Comparison of ENCODE assay signal across 16 cellular contexts in genomic region chr2:7725850-7726242, GRCh38.
DNase-seq lines count a peak whose midpoint lies in the region; ATAC-seq and TF ChIP-seq lines count a peak whose summit lies in the region.
"Had no signal": no experiment of that assay in that cellular context is flagged by ENCODE, and none has a peak within 500 bp of the region (broad histone marks: within the 10 kb centered on the region; RNA-seq: fewer than 3 reads in every experiment).

No MANE protein-coding gene starts in this region.

- peak overlapping the region; percentile 15; the same call in 1 of the 2 replicates for H2AFZ ChIP-seq in OCI-LY7 (ENCODE audit: low read length)

- peak overlapping the region; percentile 94 for H3K4me3 Mint-ChIP-seq in T-helper 1 cell treated with Interleukin-12 subunit alpha and Interleukin-12 subunit beta and Interleukin-4 antibody, amounts not matched to agents 30 μg/mL and 1 μg/mL, for 36 hours
- peak overlapping the region; percentile 93 for H3K4me3 Mint-ChIP-seq in natural killer cell treated with Interleukin-12 subunit alpha and Interleukin-12 subunit beta and Interleukin-15 and Interleukin-18, amount 100 ng/mL, for 72 hours
- H3K4me3 Mint-ChIP-seq: H9, memory B cell had no signal

- TF ChIP-seq CTCF in OCI-LY7 (conservative IDR thresholded peaks at IDR 0.05; ENCODE audit: low read length) = no peak

- peaks cover 66% of the 10 kb centered on the region for H3K4me1 Mint-ChIP-seq in T-helper 1 cell treated with Interleukin-12 subunit alpha and Interleukin-12 subunit beta and Interleukin-4 antibody, amounts not matched to agents 30 μg/mL and 1 μg/mL, for 36 hours (ENCODE audit: low read depth)
- H3K4me1 Mint-ChIP-seq in natural killer cell treated with Interleukin-12 subunit alpha and Interleukin-12 subunit beta and Interleukin-15 and Interleukin-18, amount 100 ng/mL, for 72 hours (ENCODE audit: low read depth in 2 of 2) = peaks cover 74 to 85% of the 10 kb centered on the region in 2 donors
- H3K4me1 Mint-ChIP-seq: memory B cell had no signal

- CTCF ChIA-PET in OCI-LY7 (lab: Charles Lee; ENCODE audit: unreplicated experiment) = interaction anchor here (1.3 kb wide), 1 partner anchor 8 kb away, joined by 4 read pairs; no protein-coding TSS in a partner anchor

- peaks cover 64% of the 10 kb centered on the region for H3K36me3 Mint-ChIP-seq in T-helper 1 cell treated with Interleukin-12 subunit alpha and Interleukin-12 subunit beta and Interleukin-4 antibody, amounts not matched to agents 30 μg/mL and 1 μg/mL, for 36 hours (ENCODE audit: low read depth)
- peaks cover 66% of the 10 kb centered on the region for H3K36me3 Mint-ChIP-seq in natural killer cell treated with Interleukin-12 subunit alpha and Interleukin-12 subunit beta and Interleukin-15 and Interleukin-18, amount 100 ng/mL, for 72 hours
- H3K36me3 Mint-ChIP-seq: memory B cell had no signal

- no peak overlapping the region for H3K4me3 ChIP-seq in OCI-LY7 (ENCODE audit: low read depth, low read length, poor library complexity, severe bottlenecking)

- no peaks in the 10 kb centered on the region for H4K20me1 ChIP-seq in OCI-LY7 (ENCODE audit: insufficient read depth, low read length)

- H3K9me3 ChIP-seq in OCI-LY7 (ENCODE audit: low read length) = no peaks in the 10 kb centered on the region
- H3K9me3 ChIP-seq: transverse colon had no signal

- H3K9me2 ChIP-seq in OCI-LY7 (ENCODE audit: insufficient read depth, low read length) = no peaks in the 10 kb centered on the region

- H3K79me2 ChIP-seq in OCI-LY7 (ENCODE audit: insufficient read depth, low read depth, low read length) = no peaks in the 10 kb centered on the region

- no peaks in the 10 kb centered on the region for H3K27me3 Mint-ChIP-seq in T-helper 1 cell treated with Interleukin-12 subunit alpha and Interleukin-12 subunit beta and Interleukin-4 antibody, amounts not matched to agents 30 μg/mL and 1 μg/mL, for 36 hours (ENCODE audit: low read depth)
- H3K27me3 Mint-ChIP-seq in natural killer cell treated with Interleukin-12 subunit alpha and Interleukin-12 subunit beta and Interleukin-15 and Interleukin-18, amount 100 ng/mL, for 72 hours = no peaks in the 10 kb centered on the region

- intact Hi-C loops in OCI-LY7 (cut with micrococcal nuclease; ENCODE audit: unreplicated experiment) = no loop called here

- POLR2A ChIA-PET in OCI-LY7 (lab: Charles Lee) = interaction anchor here (1.1 kb wide), 1 partner anchor 18 kb away, joined by 3 read pairs; no protein-coding TSS in a partner anchor

- H3K9me3 Mint-ChIP-seq in T-helper 1 cell treated with Interleukin-12 subunit alpha and Interleukin-12 subunit beta and Interleukin-4 antibody, amounts not matched to agents 30 μg/mL and 1 μg/mL, for 36 hours = no peaks in the 10 kb centered on the region
- no peaks in the 10 kb centered on the region for H3K9me3 Mint-ChIP-seq in natural killer cell treated with Interleukin-12 subunit alpha and Interleukin-12 subunit beta and Interleukin-15 and Interleukin-18, amount 100 ng/mL, for 72 hours
- H3K9me3 Mint-ChIP-seq: H9, memory B cell had no signal

- no peaks in the 10 kb centered on the region for H3K36me3 ChIP-seq in OCI-LY7 (ENCODE audit: insufficient read depth, low read length)
- H3K36me3 ChIP-seq: transverse colon had no signal

- H3K4me2 ChIP-seq in OCI-LY7 (ENCODE audit: low read length) = no peak overlapping the region

- no TSS peak for BruUV-seq in OCI-LY7 (replicated peaks; lab: Mats Ljungman, UMichigan)

- H3K27ac Mint-ChIP-seq in T-helper 1 cell treated with Interleukin-12 subunit alpha and Interleukin-12 subunit beta and Interleukin-4 antibody, amounts not matched to agents 30 μg/mL and 1 μg/mL, for 36 hours = peak overlapping the region; percentile 96
- peak overlapping the region; percentile 88 to 94 for H3K27ac Mint-ChIP-seq in natural killer cell treated with Interleukin-12 subunit alpha and Interleukin-12 subunit beta and Interleukin-15 and Interleukin-18, amount 100 ng/mL, for 72 hours
- H3K27ac Mint-ChIP-seq: H9, memory B cell had no signal

- H3K4me1 ChIP-seq in OCI-LY7 (ENCODE audit: insufficient read depth, low read length, poor library complexity, severe bottlenecking) = peaks cover 8% of the 10 kb centered on the region

- no peak overlapping the region for H3K27ac ChIP-seq in OCI-LY7 (ENCODE audit: low read depth, low read length, poor library complexity, severe bottlenecking)

- peak; percentile 3 to 12 for ATAC-seq in natural killer cell treated with Interleukin-12 subunit alpha and Interleukin-12 subunit beta and Interleukin-15 and Interleukin-18, amount 100 ng/mL, for 72 hours
- no peak for ATAC-seq in GM18861 (IDR thresholded peaks at IDR 0.05; ENCODE audit: unreplicated experiment)

- DNase-seq in T-helper 1 cell (no peak), OCI-LY7 (ENCODE audit: low spot score) (no peak), astrocyte of the hippocampus (ENCODE audit: low read depth, low spot score) (peak; percentile 77), COLO668 (lab: John Stamatoyannopoulos, UW; ENCODE audit: unreplicated experiment) (no peak), DMS53 treated with DMSO at 0.1 percent for 48 hours (lab: John Stamatoyannopoulos, UW; ENCODE audit: unreplicated experiment) (no peak)
- no peak for DNase-seq in natural killer cell treated with Interleukin-12 subunit alpha and Interleukin-12 subunit beta and Interleukin-15 and Interleukin-18, amount 100 ng/mL, for 72 hours (ENCODE audit: low spot score)
- DNase-seq: 8988T; H9; NCI-H1930; NCI-H510A treated with DMSO at 0.1 percent for 48 hours; stimulated activated CD4-positive, alpha-beta T cell treated with anti-CD3 and anti-CD28 coated beads, Interleukin-2, amount 100 ng/mL, for 48 hours; stimulated activated CD8-positive, alpha-beta memory T cell treated with anti-CD3 and anti-CD28 coated beads, Interleukin-4, amount 100 ng/mL, for 48 hours; transverse colon had no signal
